ENCODE assay signal across 28 cellular contexts in genomic region chr14:104941508-104942365, GRCh38. TPM values are rescaled to one million over a fixed set of nuclear protein-coding genes. Genes with fewer than 3 reads are reported as not detected.
DNase-seq lines count a peak whose midpoint lies in the region; ATAC-seq and TF ChIP-seq lines count a peak whose summit lies in the region.
"Had no signal": no experiment of that assay in that cellular context is flagged by ENCODE, and none has a peak within 500 bp of the region (broad histone marks: within the 10 kb centered on the region; RNA-seq: fewer than 3 reads in every experiment).

No MANE protein-coding gene starts in this region.

- H3K36me3 ChIP-seq in left ventricle myocardium inferior (no peaks in the 10 kb centered on the region), osteoblast (ENCODE audit: insufficient read depth, low read length) (no peaks in the 10 kb centered on the region)
- H3K36me3 ChIP-seq: BE2C, MG63 had no signal

- no peak overlapping the region for H3K27ac ChIP-seq in left ventricle myocardium inferior (replicated peaks)
- H3K27ac ChIP-seq in osteoblast (ENCODE audit: low read depth, low read length), result no peak overlapping the region
- H3K27ac ChIP-seq: 22Rv1 had no signal

- H3K4me1 ChIP-seq in left ventricle myocardium inferior, result no peaks in the 10 kb centered on the region
- H3K4me1 ChIP-seq in osteoblast (ENCODE audit: insufficient read depth, low read length), result no peaks in the 10 kb centered on the region
- H3K4me1 ChIP-seq: BE2C had no signal

- no peaks in the 10 kb centered on the region for H4K20me1 ChIP-seq in osteoblast (ENCODE audit: insufficient read depth, low read length)

- TF ChIP-seq CTCF in left ventricle myocardium inferior (IDR thresholded peaks at IDR 0.05; ENCODE audit: borderline replicate concordance) (no peak), osteoblast (IDR thresholded peaks at IDR 0.05; ENCODE audit: extremely low read depth, low read depth, low read length) (no peak)

- H3K27me3 ChIP-seq in left ventricle myocardium inferior (ENCODE audit: low read depth) (peaks cover 36% of the 10 kb centered on the region), osteoblast (ENCODE audit: insufficient read depth, low read length) (peaks cover 3% of the 10 kb centered on the region)
- H3K27me3 ChIP-seq: MG63 had no signal

- H3K4me3 ChIP-seq in left ventricle myocardium inferior, result no peak overlapping the region
- no peak overlapping the region for H3K4me3 ChIP-seq in osteoblast (ENCODE audit: insufficient read depth, low read length)
- H3K4me3 ChIP-seq: MG63 had no signal

- H3K79me2 ChIP-seq in osteoblast (ENCODE audit: insufficient read depth, low read length), result no peaks in the 10 kb centered on the region

- ATAC-seq in Right ventricle myocardium superior (ENCODE audit: poor library complexity) (no peak), GM18867 (IDR thresholded peaks at IDR 0.05; ENCODE audit: unreplicated experiment) (no peak)
- ATAC-seq: PC-3 had no signal

- peak; percentile 11 for DNase-seq in activated CD8-positive, alpha-beta memory T cell treated with anti-CD3 and anti-CD28 coated beads, Interleukin-2, amount 50 U/mL, for 4 hours
- no peak for DNase-seq in activated CD8-positive, alpha-beta memory T cell treated with anti-CD3 and anti-CD28 coated beads, Interleukin-2, amount 50 U/mL, for 48 hours
- peak; percentile 11 for DNase-seq in left ventricle myocardium inferior
- DNase-seq in Right ventricle myocardium superior, result no peak
- peak; percentile 21 for DNase-seq in osteoblast (ENCODE audit: insufficient read length, low spot score, missing footprints)
- DNase-seq in NCI-H345 (lab: John Stamatoyannopoulos, UW), result no peak
- no peak for DNase-seq in AML-193 (lab: John Stamatoyannopoulos, UW)
- DNase-seq: BE2C; CD8-positive, alpha-beta memory T cell; DMS 273 treated with DMSO at 0.1 percent for 48 hours; DMS79; EL; GF-D8; KG1; MG63; NCI-H1105 treated with DMSO at 0.1 percent for 48 hours; NCI-H146; NCI-H1930; NCI-H2107; NCI-H446; NCI-H524 treated with DMSO at 0.1 percent for 48 hours; NCI-H774; PC-3; SHP77 had no signal

- no peak overlapping the region for H3K4me2 ChIP-seq in osteoblast (ENCODE audit: insufficient read depth, low read length)

- intact Hi-C loops in left ventricle myocardium inferior (cut with micrococcal nuclease), result no loop called here
- intact Hi-C loops in Right ventricle myocardium superior (cut with DNase I), result no loop called here

- H3K9me3 ChIP-seq in left ventricle myocardium inferior (replicated peaks) (no peaks in the 10 kb centered on the region), osteoblast (ENCODE audit: low read depth, low read length) (no peaks in the 10 kb centered on the region)
- H3K9me3 ChIP-seq: BE2C, MG63 had no signal

- no peak overlapping the region for H2AFZ ChIP-seq in osteoblast (ENCODE audit: low read length)

RNA-seq across cellular contexts. Expression of gene PLD4, which starts 17.1 kb away (rescaled TPM):
- total RNA-seq in left ventricle myocardium inferior, result 0.44 TPM
- 0.13 TPM for total RNA-seq in Right ventricle myocardium superior
- total RNA-seq in osteoblast, result not detected in 2 replicates
- total RNA-seq: H1, IMR-90 had no signal

RNA-seq across cellular contexts. Expression of gene AHNAK2, which starts 36.4 kb away (rescaled TPM):
- total RNA-seq in left ventricle myocardium inferior (2.5 TPM), Right ventricle myocardium superior (2.6 TPM), osteoblast (30.8 and 31.8 TPM in 2 replicates)

RNA-seq across cellular contexts. Expression of gene CLBA1, which starts 43.9 kb away (rescaled TPM):
- total RNA-seq in left ventricle myocardium inferior (2.4 TPM), Right ventricle myocardium superior (1.5 TPM), osteoblast (11.5 and 12.3 TPM in 2 replicates)

Comparison
In these comparisons a context has a peak if more than half of its experiments do, and no peak if none do; other contexts are left out.
1. DNase-seq: peak in activated CD8-positive, alpha-beta memory T cell treated with anti-CD3 and anti-CD28 coated beads, Interleukin-2, amount 50 U/mL, for 4 hours (single experiment), left ventricle myocardium inferior (single experiment) and osteoblast (single experiment); none in activated CD8-positive, alpha-beta memory T cell treated with anti-CD3 and anti-CD28 coated beads, Interleukin-2, amount 50 U/mL, for 48 hours (single experiment), Right ventricle myocardium superior (single experiment), NCI-H345 (single experiment) and AML-193 (0 of 2).